Comparison of ENCODE assay signal across 7 cellular contexts in the genomic region with DNA sequence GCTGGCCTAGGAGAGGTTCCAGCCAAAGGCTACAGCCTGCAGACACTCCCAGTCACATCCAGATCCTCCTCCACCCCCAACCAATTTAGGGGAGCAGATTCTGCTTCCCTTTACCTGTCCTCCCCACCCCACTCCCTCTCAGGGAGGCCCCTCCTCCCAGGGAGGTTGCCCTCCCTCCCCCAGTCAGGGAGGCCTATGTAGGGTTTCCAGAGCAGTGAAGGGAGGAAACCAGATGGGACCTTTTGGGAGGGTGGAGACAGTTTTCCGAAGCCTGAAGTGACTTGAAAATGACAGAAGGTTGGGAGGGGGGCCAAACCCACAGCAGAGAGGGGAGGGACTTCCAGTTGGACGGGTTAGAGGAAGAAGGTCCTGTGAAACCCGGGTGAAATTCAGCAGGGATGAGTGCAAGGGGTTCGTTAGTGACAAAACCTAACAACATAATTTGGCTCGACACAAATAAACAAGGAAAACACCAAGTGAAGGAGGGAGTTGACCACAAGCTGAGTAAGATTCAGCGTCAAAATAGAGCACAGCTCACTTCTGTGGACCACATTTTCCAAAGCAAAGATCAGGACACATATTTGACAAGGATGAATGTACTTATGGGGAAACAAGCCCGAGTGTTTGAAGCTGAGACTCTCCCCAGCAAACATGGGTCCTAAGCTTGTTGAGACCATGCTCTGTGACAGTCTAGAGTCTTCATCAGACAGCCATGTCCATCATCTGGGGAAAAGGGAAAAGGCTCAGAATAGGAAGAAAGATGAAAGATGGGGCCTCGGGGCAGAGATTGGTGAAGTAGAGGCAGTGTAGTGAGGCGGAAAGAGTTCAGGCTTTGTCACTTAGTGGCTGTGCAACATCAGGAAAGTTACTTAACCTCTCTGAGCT.
DNase-seq lines count a peak whose midpoint lies in the region; ATAC-seq and TF ChIP-seq lines count a peak whose summit lies in the region.

No MANE protein-coding gene starts in this region.

- no peaks in the 10 kb centered on the region for H3K9me3 ChIP-seq in mucosa of rectum (ENCODE audit: control insufficient read depth in 2 of 2, low read length in 2 of 2)

- H3K9ac ChIP-seq in mucosa of rectum (ENCODE audit: low read depth in 1 of 2, low read length in 2 of 2), result peak overlapping the region; percentile 5 to 77

- H3K27me3 ChIP-seq in mucosa of rectum (ENCODE audit: control insufficient read depth in 2 of 2, insufficient read depth in 2 of 2, low read length in 2 of 2), result no peaks in the 10 kb centered on the region

- no peak for TF ChIP-seq CTCF in cardiac fibroblast (IDR thresholded peaks at IDR 0.05; ENCODE audit: low read depth, low read length)

- DNase-seq in SKM-1 treated with dmso at 0.1 percent for 144 hours (lab: John Stamatoyannopoulos, UW; ENCODE audit: unreplicated experiment) (peak; percentile 24), cardiac fibroblast (ENCODE audit: low read depth in 2 of 2) (peak; percentile 92 to 93), DMS114 treated with DMSO at 0.1 percent for 48 hours (lab: John Stamatoyannopoulos, UW; ENCODE audit: unreplicated experiment) (no peak)

- peaks cover 19 to 29% of the 10 kb centered on the region in 2 donors for H3K4me1 ChIP-seq in mucosa of rectum (ENCODE audit: control insufficient read depth in 2 of 2, insufficient read depth in 2 of 2, low read length in 2 of 2)

- peak overlapping the region; percentile 92 for H3K27ac ChIP-seq in mucosa of rectum (ENCODE audit: low read depth in 2 of 2, low read length in 2 of 2)

- peak; percentile 2 for ATAC-seq in GM19324 (IDR thresholded peaks at IDR 0.05; ENCODE audit: low FRiP score, unreplicated experiment)
- ATAC-seq in HG03108 (IDR thresholded peaks at IDR 0.05; ENCODE audit: unreplicated experiment), result peak; percentile 22
- ATAC-seq in HG03469 (IDR thresholded peaks at IDR 0.05; ENCODE audit: unreplicated experiment), result no peak

- peak overlapping the region in 1 of 2 donors; percentile 28 for H3K4me3 ChIP-seq in cardiac fibroblast (replicated peaks in 1 of 2; ENCODE audit: low read depth in 2 of 2, low read length in 2 of 2)
- peak overlapping the region in 1 of 2 donors; percentile 78 for H3K4me3 ChIP-seq in mucosa of rectum (ENCODE audit: low read length in 2 of 2)

- no peaks in the 10 kb centered on the region for H3K36me3 ChIP-seq in mucosa of rectum (ENCODE audit: control insufficient read depth in 2 of 2, insufficient read depth in 2 of 2, low read length in 2 of 2)
